In genomic region chr9:36407122-36407723, GRCh38 we compare ENCODE assay signal across 8 cellular contexts. TPM values are rescaled to one million over a fixed set of nuclear protein-coding genes. Genes with fewer than 3 reads are reported as not detected.
DNase-seq lines count a peak whose midpoint lies in the region; ATAC-seq and TF ChIP-seq lines count a peak whose summit lies in the region.

No MANE protein-coding gene starts in this region.

- no peak for TF ChIP-seq EP300 in upper lobe of left lung (IDR thresholded peaks at IDR 0.05)

- no peak for TF ChIP-seq POLR2A in upper lobe of left lung (IDR thresholded peaks at IDR 0.05)

- H3K36me3 ChIP-seq in GM06990 (ENCODE audit: control insufficient read depth, insufficient read depth, low read length), result peaks cover 2% of the 10 kb centered on the region
- H3K36me3 ChIP-seq in RWPE2 (ENCODE audit: low read depth), result no peaks in the 10 kb centered on the region
- H3K36me3 ChIP-seq in upper lobe of left lung, result no peaks in the 10 kb centered on the region

- no peaks in the 10 kb centered on the region for H3K27me3 ChIP-seq in GM06990 (replicated peaks; ENCODE audit: control insufficient read depth, insufficient read depth, low read length)
- H3K27me3 ChIP-seq in RWPE2 (ENCODE audit: insufficient read depth, poor library complexity, severe bottlenecking), result no peaks in the 10 kb centered on the region
- no peaks in the 10 kb centered on the region for H3K27me3 ChIP-seq in upper lobe of left lung

- H3K9me3 ChIP-seq in RWPE2 (ENCODE audit: severe bottlenecking), result no peaks in the 10 kb centered on the region
- H3K9me3 ChIP-seq in upper lobe of left lung, result no peaks in the 10 kb centered on the region

- ATAC-seq in RWPE2 (ENCODE audit: low read depth) (peak; percentile 80), upper lobe of left lung (ENCODE audit: low FRiP score in 2 of 2) (peak; percentile 93 to 94), HG02623 (IDR thresholded peaks at IDR 0.05; ENCODE audit: unreplicated experiment) (no peak)

- WGBS in upper lobe of left lung, 2 donors, result 33 to 39% methylated on average over 4 of the region's 4 CpGs

- no peak overlapping the region for H3K27ac ChIP-seq in RWPE2 (ENCODE audit: poor library complexity, severe bottlenecking)
- peak overlapping the region in 1 of 4 donors; percentile 43 for H3K27ac ChIP-seq in upper lobe of left lung

- DNase-seq in GM06990 (ENCODE audit: extremely low read depth, insufficient read length), result peak; percentile 46
- DNase-seq in LHCN-M2 (ENCODE audit: low read depth), result peak; percentile 41
- DNase-seq in RWPE2 (ENCODE audit: low spot score), result no peak
- DNase-seq in activated effector memory CD4-positive, alpha-beta T cell treated with Interleukin-2 at 50 U/mL for 16 hours, result peak; percentile 26
- DNase-seq in foreskin fibroblast, result peak; percentile 33 to 79
- peak; percentile 27 for DNase-seq in occipital lobe (lab: John Stamatoyannopoulos, UW)
- peak in 1 of 2 donors; percentile 57 for DNase-seq in upper lobe of left lung

- H3K4me3 ChIP-seq in GM06990 (replicated peaks; ENCODE audit: low read depth, low read length) (no peak overlapping the region), RWPE2 (ENCODE audit: severe bottlenecking) (no peak overlapping the region), foreskin fibroblast (ENCODE audit: low read depth in 1 of 2, low read length in 2 of 2) (no peak overlapping the region), upper lobe of left lung (no peak overlapping the region)

- no peaks in the 10 kb centered on the region for H3K4me1 ChIP-seq in RWPE2 (ENCODE audit: insufficient read depth, poor library complexity, severe bottlenecking)
- peaks cover 0 to 10% (median 3%) of the 10 kb centered on the region in 4 donors for H3K4me1 ChIP-seq in upper lobe of left lung

- peak; percentile 82 for TF ChIP-seq CTCF in GM06990 (IDR thresholded peaks at IDR 0.05; ENCODE audit: insufficient read depth, low read length, poor library complexity, severe bottlenecking)
- peak; percentile 96 for TF ChIP-seq CTCF in RWPE2 (IDR thresholded peaks at IDR 0.05; ENCODE audit: poor library complexity, severe bottlenecking)
- peak; percentile 77 for TF ChIP-seq CTCF in foreskin fibroblast (IDR thresholded peaks at IDR 0.05; ENCODE audit: low read depth, low read length)
- peak; percentile 83 to 93 (median 88) for TF ChIP-seq CTCF in upper lobe of left lung (IDR thresholded peaks at IDR 0.05)

RNA-seq across cellular contexts. Expression of gene RNF38, which starts 7.2 kb away (rescaled TPM):
- 10.3 and 13.5 TPM in 2 replicates for total RNA-seq in LHCN-M2 (2014; rRNA removed)
- polyA plus RNA-seq in LHCN-M2 (2012), result 9.7 TPM
- 46.8 TPM for total RNA-seq in occipital lobe
- 10 to 100 TPM; 17.4 to 41.9 (median 34.3) TPM for total RNA-seq in upper lobe of left lung
